19 cellular contexts compared by ENCODE assay signal in genomic region chr1:150409504-150410362, GRCh38. TPM values are rescaled to one million over a fixed set of nuclear protein-coding genes. Genes with fewer than 3 reads are reported as not detected.
A peak's percentile ranks its signal among the peaks of the same experiment; 100 is the strongest.
DNase-seq lines count a peak whose midpoint lies in the region; ATAC-seq, FAIRE-seq and TF ChIP-seq lines count a peak whose summit lies in the region.
"Had no signal": no experiment of that assay in that cellular context is flagged by ENCODE, and none has a peak within 500 bp of the region (broad histone marks: within the 10 kb centered on the region; RNA-seq: fewer than 3 reads in every experiment).

No MANE protein-coding gene starts in this region.

- WGBS in IMR-90 (ENCODE audit: extremely low coverage in 2 of 2, insufficient read length in 1 of 2), 2 experiments, result 100% methylated on average over 1 of the region's 12 CpGs; no CpG with 5 or more reads in 1 of the 2 experiments
- 86% methylated on average over 10 of the region's 12 CpGs for WGBS in K562 (ENCODE audit: insufficient coverage, low coverage, missing lambda C conversion rate)

- no peaks in the 10 kb centered on the region for H3K9me3 Mint-ChIP-seq in nephron
- no peaks in the 10 kb centered on the region for H3K9me3 Mint-ChIP-seq in T-cell
- H3K9me3 Mint-ChIP-seq: activated CD4-positive, alpha-beta memory T cell treated with anti-CD3 and anti-CD28 coated beads for 36 hours; IgD-negative memory B cell; neural progenitor cell had no signal

- peak overlapping the region in 6 of 11 experiments; percentile 1 to 50 (median 28); a peak in 7 of 22 replicates for H3K27ac ChIP-seq in BLaER1 treated with 17β-estradiol and CSF1 and Interleukin-3, amounts not matched to agents 10 nM and 100 nM
- no peak overlapping the region for H3K27ac ChIP-seq in IMR-90 (ENCODE audit: insufficient read depth, low read length)
- no peak overlapping the region for H3K27ac ChIP-seq in K562 (ENCODE audit: extremely low read depth, low read depth, low read length)
- H3K27ac ChIP-seq: neural progenitor cell, uterus had no signal

- H3K36me3 Mint-ChIP-seq in nephron (ENCODE audit: low read depth) (peaks cover 9% of the 10 kb centered on the region), T-cell (peaks cover 8% of the 10 kb centered on the region)
- H3K36me3 Mint-ChIP-seq: activated CD4-positive, alpha-beta memory T cell treated with anti-CD3 and anti-CD28 coated beads for 36 hours had no signal

- dilution Hi-C loops in IMR-90 (cut with HindIII; ENCODE audit: low sequenced_read_pairs, unreplicated experiment), result no loop called here

- CTCF ChIA-PET in IMR-90 (lab: Yijun Ruan, JAX) (no interaction called here), K562 (lab: Yijun Ruan, JAX; ENCODE audit: low intra/inter-chr PET ratio) (no interaction called here), T-cell (lab: Charles Lee) (no interaction called here)

- TF ChIP-seq EP300 in K562 (IDR thresholded peaks at IDR 0.05; ENCODE audit: low read length), result no peak

- no peak for FAIRE-seq in K562 (lab: Jason Lieb, UNC)

- TF ChIP-seq CTCF in IMR-90 (conservative IDR thresholded peaks at IDR 0.05; ENCODE audit: low read depth, low read length), result no peak
- TF ChIP-seq CTCF in K562 (IDR thresholded peaks at IDR 0.05 in 2 of 3, conservative IDR thresholded peaks at IDR 0.05 in 1 of 3; ENCODE audit: insufficient read depth in 2 of 3, low read depth in 1 of 3, low read length in 3 of 3), result no peak
- TF ChIP-seq CTCF in nephron (IDR thresholded peaks at IDR 0.05; ENCODE audit: unreplicated experiment in 3 of 3), result no peak
- TF ChIP-seq CTCF in omental fat pad (IDR thresholded peaks at IDR 0.05), result no peak

- H3K27me3 ChIP-seq in BLaER1 treated with 17β-estradiol and CSF1 and Interleukin-3, amounts not matched to agents 10 nM and 100 nM, result no peaks in the 10 kb centered on the region
- H3K27me3 ChIP-seq in IMR-90 (ENCODE audit: control insufficient read depth, insufficient read depth, low read length) (no peaks in the 10 kb centered on the region), K562 (ENCODE audit: control insufficient read depth in 2 of 2, insufficient read depth in 2 of 2, low read length in 2 of 2) (no peaks in the 10 kb centered on the region)
- H3K27me3 ChIP-seq: body of pancreas, neural progenitor cell, uterus had no signal

- H3K27me3 Mint-ChIP-seq in nephron (ENCODE audit: low read depth), result no peaks in the 10 kb centered on the region
- H3K27me3 Mint-ChIP-seq in T-cell, result no peaks in the 10 kb centered on the region
- H3K27me3 Mint-ChIP-seq: activated CD4-positive, alpha-beta memory T cell treated with anti-CD3 and anti-CD28 coated beads for 36 hours; IgD-negative memory B cell had no signal

- intact Hi-C loops in IMR-90 (cut with micrococcal nuclease) (no loop called here), K562 (cut with micrococcal nuclease) (no loop called here)

- H3K23ac ChIP-seq in IMR-90 (ENCODE audit: low read depth, low read length), result no peak overlapping the region

- no peak overlapping the region for H3K4me3 ChIP-seq in BLaER1 treated with 17β-estradiol and CSF1 and Interleukin-3, amounts not matched to agents 10 nM and 100 nM
- H3K4me3 ChIP-seq in IMR-90 (ENCODE audit: insufficient read depth, low read depth, low read length) (no peak overlapping the region), K562 (no peak overlapping the region)
- H3K4me3 ChIP-seq: body of pancreas, HAP-1, neural progenitor cell, uterus had no signal

- peaks cover 27 to 100% (median 94%) of the 10 kb centered on the region in 11 experiments; a peak in 21 of 22 replicates for H4K20me1 ChIP-seq in BLaER1 treated with 17β-estradiol and CSF1 and Interleukin-3, amounts not matched to agents 10 nM and 100 nM
- peaks cover 21% of the 10 kb centered on the region; the same call in 1 of the 2 replicates for H4K20me1 ChIP-seq in IMR-90 (ENCODE audit: insufficient read depth, low read length)
- H4K20me1 ChIP-seq in K562 (replicated peaks; ENCODE audit: control insufficient read depth, insufficient read depth, low read length), result peaks cover 12% of the 10 kb centered on the region; the same call in 1 of the 2 replicates

- ATAC-seq in IMR-90 (ENCODE audit: low read depth), result no peak
- no peak for ATAC-seq in K562
- ATAC-seq in omental fat pad (ENCODE audit: low FRiP score), result no peak
- ATAC-seq in GM18870 (IDR thresholded peaks at IDR 0.05; ENCODE audit: unreplicated experiment), result no peak
- no peak for ATAC-seq in T-cell (replicated peaks in 1 of 4)

- DNase-seq in IMR-90 (no peak), K562 (ENCODE audit: extremely low read depth in 1 of 4, low spot score in 3 of 4) (no peak), omental fat pad (ENCODE audit: low spot score) (no peak), erythroblast (lab: John Stamatoyannopoulos, UW) (no peak), T-cell (no peak)
- DNase-seq: activated CD4-positive, alpha-beta memory T cell treated with anti-CD3 and anti-CD28 coated beads for 36 hours; DMS79 treated with DMSO at 0.1 percent for 48 hours; NCI-H1417; NCI-H345; NK-92 treated with Interleukin-12 subunit alpha and Interleukin-12 subunit beta, amount 100 ng/mL, for 24 hours; SHP77 treated with DMSO at 0.1 percent for 48 hours; uterus had no signal

- POLR2A ChIA-PET in IMR-90 (lab: Charles Lee; ENCODE audit: unreplicated experiment), result no interaction called here
- POLR2A ChIA-PET in K562 (lab: Yijun Ruan, JAX), result interaction anchor here (1.4 kb wide), 1 partner anchor 18 kb away, joined by 3 read pairs; no protein-coding TSS in a partner anchor
- POLR2A ChIA-PET in T-cell (lab: Charles Lee), result no interaction called here

- in situ Hi-C loops in IMR-90 (cut with MboI; ENCODE audit: low sequenced_read_pairs) (no loop called here), K562 (cut with MboI) (no loop called here)

- no peak overlapping the region for H3K56ac ChIP-seq in IMR-90 (ENCODE audit: extremely low read depth, insufficient read depth, low read length)

- TF ChIP-seq RAD21 in IMR-90 (IDR thresholded peaks at IDR 0.05; ENCODE audit: low read length) (no peak), K562 (CRISPR knock-in tag; conservative IDR thresholded peaks at IDR 0.05 in 1 of 2, IDR thresholded peaks at IDR 0.05 in 1 of 2) (no peak)

- no peak overlapping the region for H3K4ac ChIP-seq in IMR-90 (ENCODE audit: low read depth, low read length)

- H2AFZ ChIP-seq in IMR-90 (replicated peaks; ENCODE audit: low read length, poor library complexity), result no peak overlapping the region
- H2AFZ ChIP-seq in K562 (ENCODE audit: low read depth, low read length), result no peak overlapping the region
- H2AFZ ChIP-seq: neural progenitor cell had no signal

- H3K14ac ChIP-seq in IMR-90 (replicated peaks; ENCODE audit: low read depth, low read length), result no peak overlapping the region

- H2BK15ac ChIP-seq in IMR-90 (ENCODE audit: low read depth, low read length), result no peak overlapping the region

- 0 out of 22 replicates have a peak overlapping the region, but pooled peaks of 1 of the 11 experiments have one; percentile 17 for H3K9ac ChIP-seq in BLaER1 treated with 17β-estradiol and CSF1 and Interleukin-3, amounts not matched to agents 10 nM and 100 nM
- H3K9ac ChIP-seq in IMR-90 (ENCODE audit: low read depth, low read length) (no peak overlapping the region), K562 (ENCODE audit: insufficient read depth in 1 of 2, low read depth in 2 of 2, low read length in 2 of 2) (no peak overlapping the region)
- H3K9ac ChIP-seq: neural progenitor cell had no signal

- H2BK120ac ChIP-seq in IMR-90 (ENCODE audit: low read depth, low read length), result no peak overlapping the region

- BruUV-seq in IMR-90 (replicated peaks; lab: Mats Ljungman, UMichigan) (no TSS peak), K562 (replicated peaks; lab: Mats Ljungman, UMichigan) (no TSS peak)

- H4K91ac ChIP-seq in IMR-90 (ENCODE audit: insufficient read depth, low read depth, low read length), result no peak overlapping the region

- H3K9me3 ChIP-seq in BLaER1 treated with 17β-estradiol and CSF1 and Interleukin-3, amounts not matched to agents 10 nM and 100 nM (replicated peaks in 1 of 11), result no peaks in the 10 kb centered on the region
- H3K9me3 ChIP-seq in IMR-90 (ENCODE audit: control insufficient read depth, insufficient read depth, low read length) (no peaks in the 10 kb centered on the region), K562 (replicated peaks; ENCODE audit: control insufficient read depth, insufficient read depth, low read depth, low read length) (no peaks in the 10 kb centered on the region)
- H3K9me3 ChIP-seq: body of pancreas, HAP-1, uterus had no signal

- H3K4me1 ChIP-seq in BLaER1 treated with 17β-estradiol and CSF1 and Interleukin-3, amounts not matched to agents 10 nM and 100 nM, result peaks cover 26 to 48% (median 38%) of the 10 kb centered on the region in 10 experiments; a peak in 19 of 20 replicates
- H3K4me1 ChIP-seq in IMR-90 (ENCODE audit: control insufficient read depth, insufficient read depth, low read length) (peaks cover 4% of the 10 kb centered on the region), K562 (replicated peaks in 1 of 2; ENCODE audit: control insufficient read depth in 2 of 2, insufficient read depth in 2 of 2, low read length in 2 of 2) (no peaks in the 10 kb centered on the region; a peak in 2 of 5 replicates)
- H3K4me1 ChIP-seq: neural progenitor cell, uterus had no signal

- TF ChIP-seq POLR2A in IMR-90 (IDR thresholded peaks at IDR 0.05; ENCODE audit: low read depth, low read length) (no peak), K562 (conservative IDR thresholded peaks at IDR 0.05) (no peak), erythroblast (IDR thresholded peaks at IDR 0.05; ENCODE audit: low read length) (no peak)

- peaks cover 0 to 53% (median 10%) of the 10 kb centered on the region in 11 experiments; a peak in 14 of 22 replicates for H3K36me3 ChIP-seq in BLaER1 treated with 17β-estradiol and CSF1 and Interleukin-3, amounts not matched to agents 10 nM and 100 nM
- no peaks in the 10 kb centered on the region for H3K36me3 ChIP-seq in IMR-90 (ENCODE audit: control insufficient read depth, insufficient read depth, low read length)
- peaks cover 4% of the 10 kb centered on the region; the same call in 1 of the 3 replicates for H3K36me3 ChIP-seq in K562 (ENCODE audit: control insufficient read depth, insufficient read depth, low read length)
- H3K36me3 ChIP-seq: neural progenitor cell, uterus had no signal

- H3K18ac ChIP-seq in IMR-90 (ENCODE audit: low read depth, low read length), result no peak overlapping the region

- peaks cover 33 to 45% of the 10 kb centered on the region in 2 experiments for H3K79me1 ChIP-seq in IMR-90 (ENCODE audit: low read depth in 1 of 2, low read length in 2 of 2)

- no peak overlapping the region for H4K8ac ChIP-seq in IMR-90 (ENCODE audit: low read depth in 2 of 2, low read length in 2 of 2)

- no peak overlapping the region for H4K5ac ChIP-seq in IMR-90 (ENCODE audit: low read depth, low read length)

- H3K9me1 ChIP-seq in IMR-90 (ENCODE audit: insufficient read depth, low read length) (peaks cover 5% of the 10 kb centered on the region; the same call in 1 of the 2 replicates), K562 (ENCODE audit: control insufficient read depth, insufficient read depth, low read length) (no peaks in the 10 kb centered on the region)

- no peak overlapping the region for H2BK20ac ChIP-seq in IMR-90 (ENCODE audit: low read depth, low read length)

- no peak overlapping the region for H2BK5ac ChIP-seq in IMR-90 (ENCODE audit: low read depth, low read length, poor library complexity, severe bottlenecking)

- no peak overlapping the region for H2AK9ac ChIP-seq in IMR-90 (replicated peaks; ENCODE audit: low read depth, low read length, poor library complexity)

- H3K4me3 Mint-ChIP-seq in nephron (no peak overlapping the region), T-cell (no peak overlapping the region)
- H3K4me3 Mint-ChIP-seq: activated CD4-positive, alpha-beta memory T cell treated with anti-CD3 and anti-CD28 coated beads for 36 hours; neural progenitor cell had no signal

- H2AK5ac ChIP-seq in IMR-90 (ENCODE audit: low read depth, low read length), result no peak overlapping the region

- peaks cover 74% of the 10 kb centered on the region for H3K79me2 ChIP-seq in K562 (ENCODE audit: control insufficient read depth, insufficient read depth, low read length)

- H3K27ac Mint-ChIP-seq in nephron (peak overlapping the region; percentile 69 to 92 (median 85)), T-cell (peak overlapping the region in 1 of 2 donors; percentile 31)
- H3K27ac Mint-ChIP-seq: activated CD4-positive, alpha-beta memory T cell treated with anti-CD3 and anti-CD28 coated beads for 36 hours; neural progenitor cell had no signal

- H3K4me2 ChIP-seq in BLaER1 treated with 17β-estradiol and CSF1 and Interleukin-3, amounts not matched to agents 10 nM and 100 nM, result peak overlapping the region; percentile 0 to 48 (median 33); a peak in 16 of 22 replicates
- no peak overlapping the region for H3K4me2 ChIP-seq in IMR-90 (ENCODE audit: low read depth, low read length)
- no peak overlapping the region for H3K4me2 ChIP-seq in K562 (ENCODE audit: insufficient read depth, low read length)
- H3K4me2 ChIP-seq: neural progenitor cell had no signal

- H3K4me1 Mint-ChIP-seq in nephron (peaks cover 22% of the 10 kb centered on the region), T-cell (peaks cover 69 to 85% (median 74%) of the 10 kb centered on the region in 3 donors)

RNA-seq across cellular contexts. Expression of gene RPRD2, which starts 45.8 kb away (rescaled TPM):
- total RNA-seq in IMR-90 (2012; rRNA removed) (3.9 and 5.3 TPM in 2 replicates), K562 (2014; rRNA removed) (4.4 and 5.2 TPM in 2 replicates), K562 (2014; rRNA removed; fragmentation: Illumina TruSeq; extraction: Trizol) (7.7 and 8.9 TPM in 2 replicates), K562 (2015; rRNA removed; fragmentation: Illumina TruSeq; extraction: Trizol) (8.6 and 8.7 TPM in 2 replicates), K562 (2021) (19.8 and 21.6 TPM in 2 replicates), omental fat pad (10 to 100 TPM; 14.5 to 19.9 (median 16.3) TPM), T-cell (10 to 100 TPM; 44.2 to 50.6 (median 46.7) TPM)
- polyA plus RNA-seq in IMR-90 (2012; rRNA removed) (11.6 and 13.9 TPM in 2 replicates), K562 (2011; rRNA removed) (6.1 and 11.4 TPM in 2 replicates), K562 (2014; fragmentation: Illumina TruSeq; extraction: Trizol) (18.3 and 21.3 TPM in 2 replicates), K562 (2014; fragmentation: Nextera tagmentation; extraction: Ambion mirVana) (1 to 10 TPM; 1.5 to 4.4 TPM), K562 (2014; rRNA removed) (6.7 and 7.9 TPM in 2 replicates)
- 3.2 and 5.2 TPM in 2 replicates for polyA plus RNA-seq in IMR-90 (2012; cell fraction: cytosol; rRNA removed)
- 6.9 and 11.9 TPM in 2 replicates for polyA plus RNA-seq in IMR-90 (2012; cell fraction: nucleus; rRNA removed; ENCODE audit: low replicate concordance)
- total RNA-seq in K562 (2011; cell fraction: chromatin; rRNA removed; ENCODE audit: low replicate concordance), result 21.2 and 49.5 TPM in 2 replicates
- total RNA-seq in K562 (2011; cell fraction: nucleolus; rRNA removed), result 12.0 and 13.0 TPM in 2 replicates
- total RNA-seq in K562 (2011; cell fraction: nucleoplasm; rRNA removed), result 21.8 and 22.7 TPM in 2 replicates
- 5.5 and 7.2 TPM in 2 replicates for polyA plus RNA-seq in K562 (2011; cell fraction: cytosol; rRNA removed)
- polyA plus RNA-seq in K562 (2011; cell fraction: nucleus; rRNA removed), result 11.6 and 12.5 TPM in 2 replicates
- 11.7 and 12.8 TPM in 2 replicates for polyA plus RNA-seq in K562 (2012)
- polyA minus RNA-seq in K562 (2011; rRNA and poly(A)+ RNA removed), result 9.5 and 14.1 TPM in 2 replicates
- polyA minus RNA-seq in K562 (2011; cell fraction: cytosol; rRNA and poly(A)+ RNA removed), result 10.0 and 10.3 TPM in 2 replicates
- polyA minus RNA-seq in K562 (2011; cell fraction: nucleus; rRNA and poly(A)+ RNA removed), result 9.8 and 18.9 TPM in 2 replicates

Comparison
In these comparisons a context has a peak if more than half of its experiments do, and no peak if none do; other contexts are left out.
1. H3K27ac ChIP-seq: peak in BLaER1 treated with 17β-estradiol and CSF1 and Interleukin-3, amounts not matched to agents 10 nM and 100 nM (6 of 11); none in IMR-90 (single experiment) and K562 (single experiment).
2. H3K4me2 ChIP-seq: peak in BLaER1 treated with 17β-estradiol and CSF1 and Interleukin-3, amounts not matched to agents 10 nM and 100 nM (11 of 11); none in IMR-90 (single experiment) and K562 (single experiment).